ENCODE assay signal across 11 cellular contexts in genomic region chr5:1537166-1538154, GRCh38. TPM values are rescaled to one million over a fixed set of nuclear protein-coding genes. Genes with fewer than 3 reads are reported as not detected.
A peak's percentile ranks its signal among the peaks of the same experiment; 100 is the strongest.
DNase-seq lines count a peak whose midpoint lies in the region; ATAC-seq and TF ChIP-seq lines count a peak whose summit lies in the region.
"Had no signal": no experiment of that assay in that cellular context is flagged by ENCODE, and none has a peak within 500 bp of the region (broad histone marks: within the 10 kb centered on the region; RNA-seq: fewer than 3 reads in every experiment).

No MANE protein-coding gene starts in this region.

- peak overlapping the region in 4 of 5 donors; percentile 45 to 62 (median 55) for H3K4me3 ChIP-seq in subcutaneous abdominal adipose tissue (ENCODE audit: low read depth in 1 of 5, low read length in 5 of 5)
- H3K4me3 ChIP-seq: GM23338 had no signal

- no peaks in the 10 kb centered on the region for H3K36me3 Mint-ChIP-seq in activated CD4-positive, alpha-beta T cell treated with anti-CD3 and anti-CD28 coated beads, Interleukin-2, amount 10 ng/mL, durations not matched to agents 7 days and 5 days (ENCODE audit: low read depth)
- H3K36me3 Mint-ChIP-seq in activated B cell treated with CpG ODN at 0.5 μM for 24 hours (ENCODE audit: low read depth): no peaks in the 10 kb centered on the region

- no peak for DNase-seq in activated CD4-positive, alpha-beta T cell treated with anti-CD3 and anti-CD28 coated beads, Interleukin-2, amount 10 ng/mL, durations not matched to agents 7 days and 5 days
- DNase-seq in activated CD4-positive, alpha-beta T cell treated with anti-CD3 and anti-CD28 coated beads, Interleukin-2, amount 50 U/mL, for 48 hours: no peak
- DNase-seq in activated B cell treated with CpG ODN at 0.5 μM for 24 hours (peak; percentile 13), islet precursor cell (peak; percentile 35), NCI-H1105 (lab: John Stamatoyannopoulos, UW) (no peak)
- DNase-seq: cortex of kidney, NCI-H510A treated with DMSO at 0.1 percent for 48 hours had no signal

- peaks cover 3% of the 10 kb centered on the region for H3K9me3 Mint-ChIP-seq in activated CD4-positive, alpha-beta T cell treated with anti-CD3 and anti-CD28 coated beads, Interleukin-2, amount 10 ng/mL, durations not matched to agents 7 days and 5 days
- H3K9me3 Mint-ChIP-seq in activated B cell treated with CpG ODN at 0.5 μM for 24 hours: no peaks in the 10 kb centered on the region

- peak overlapping the region; percentile 67 for H3K4me3 Mint-ChIP-seq in activated CD4-positive, alpha-beta T cell treated with anti-CD3 and anti-CD28 coated beads, Interleukin-2, amount 10 ng/mL, durations not matched to agents 7 days and 5 days
- peak overlapping the region; percentile 63 for H3K4me3 Mint-ChIP-seq in activated B cell treated with CpG ODN at 0.5 μM for 24 hours
- H3K4me3 Mint-ChIP-seq: GM23338 had no signal

- H3K27me3 ChIP-seq in subcutaneous abdominal adipose tissue (ENCODE audit: control insufficient read depth in 5 of 5, insufficient read depth in 4 of 5, low read length in 5 of 5): peaks cover 0 to 3% (median 0%) of the 10 kb centered on the region in 5 donors

- H3K4me1 ChIP-seq in subcutaneous abdominal adipose tissue (ENCODE audit: control insufficient read depth in 5 of 5, insufficient read depth in 5 of 5, low read length in 5 of 5): peaks cover 2 to 13% (median 4%) of the 10 kb centered on the region in 5 donors

- ATAC-seq in activated B cell treated with CpG ODN at 0.5 μM for 24 hours (ENCODE audit: low read depth): no peak
- no peak for ATAC-seq in GM18511 (IDR thresholded peaks at IDR 0.05; ENCODE audit: unreplicated experiment)
- no peak for ATAC-seq in GM19351 (IDR thresholded peaks at IDR 0.05; ENCODE audit: unreplicated experiment)
- ATAC-seq: GM23338 had no signal

- H3K9ac ChIP-seq in subcutaneous abdominal adipose tissue (ENCODE audit: low read length in 5 of 5): peak overlapping the region in 4 of 5 donors; percentile 38 to 65 (median 61)

- H3K9me3 ChIP-seq in subcutaneous abdominal adipose tissue (ENCODE audit: control insufficient read depth in 5 of 5, low read length in 5 of 5): no peaks in the 10 kb centered on the region

- H3K27ac Mint-ChIP-seq in activated CD4-positive, alpha-beta T cell treated with anti-CD3 and anti-CD28 coated beads, Interleukin-2, amount 10 ng/mL, durations not matched to agents 7 days and 5 days: peak overlapping the region; percentile 91
- peak overlapping the region; percentile 93 for H3K27ac Mint-ChIP-seq in activated B cell treated with CpG ODN at 0.5 μM for 24 hours
- H3K27ac Mint-ChIP-seq: GM23338 had no signal

- TF ChIP-seq CTCF in activated B cell treated with CpG ODN at 0.5 μM for 24 hours (IDR thresholded peaks at IDR 0.05): no peak

- no peaks in the 10 kb centered on the region for H3K36me3 ChIP-seq in subcutaneous abdominal adipose tissue (ENCODE audit: control insufficient read depth in 5 of 5, insufficient read depth in 5 of 5, low read length in 5 of 5)

- H3K4me1 Mint-ChIP-seq in activated CD4-positive, alpha-beta T cell treated with anti-CD3 and anti-CD28 coated beads, Interleukin-2, amount 10 ng/mL, durations not matched to agents 7 days and 5 days: peaks cover 25% of the 10 kb centered on the region
- H3K4me1 Mint-ChIP-seq in activated B cell treated with CpG ODN at 0.5 μM for 24 hours: peaks cover 37% of the 10 kb centered on the region
- H3K4me1 Mint-ChIP-seq: GM23338 had no signal

- CTCF ChIA-PET in activated CD4-positive, alpha-beta T cell treated with anti-CD3 and anti-CD28 coated beads, Interleukin-2, amount 10 ng/mL, durations not matched to agents 7 days and 5 days (lab: Charles Lee): interaction anchor here (0.6 to 1.3 kb wide), 3 partner anchors 18 to 85 kb away, joined by 3 to 4 read pairs (median 3); no protein-coding TSS in a partner anchor
- CTCF ChIA-PET in activated B cell treated with CpG ODN at 0.5 μM for 24 hours (lab: Charles Lee): interaction anchor here (1.1 to 2.7 kb wide), 2 partner anchors 13 to 370 kb away, joined by 3 to 8 read pairs; partner anchors contain the start of gene LPCAT1

- H3K27me3 Mint-ChIP-seq in activated CD4-positive, alpha-beta T cell treated with anti-CD3 and anti-CD28 coated beads, Interleukin-2, amount 10 ng/mL, durations not matched to agents 7 days and 5 days: peaks cover 15% of the 10 kb centered on the region
- no peaks in the 10 kb centered on the region for H3K27me3 Mint-ChIP-seq in activated B cell treated with CpG ODN at 0.5 μM for 24 hours

- H3K27ac ChIP-seq in subcutaneous abdominal adipose tissue (ENCODE audit: low read depth, low read length): no peak overlapping the region

- POLR2A ChIA-PET in activated CD4-positive, alpha-beta T cell treated with anti-CD3 and anti-CD28 coated beads, Interleukin-2, amount 10 ng/mL, durations not matched to agents 7 days and 5 days (lab: Charles Lee): no interaction called here
- POLR2A ChIA-PET in activated B cell treated with CpG ODN at 0.5 μM for 24 hours (lab: Charles Lee): interaction anchor here (0.6 to 4.9 kb wide), 14 partner anchors 14 to 530 kb away, joined by 3 to 65 read pairs (median 6); partner anchors contain the start of gene LPCAT1

- intact Hi-C loops in activated B cell treated with CpG ODN at 0.5 μM for 24 hours (cut with micrococcal nuclease): loop anchor here (2.0 to 5.0 kb wide), 2 partner anchors 57 to 105 kb away; no protein-coding TSS in a partner anchor

RNA-seq across cellular contexts. Expression of gene LPCAT1, which starts 13.7 kb away (rescaled TPM):
- total RNA-seq in activated CD4-positive, alpha-beta T cell treated with anti-CD3 and anti-CD28 coated beads, Interleukin-2, amount 10 ng/mL, durations not matched to agents 7 days and 5 days: 10 to 100 TPM; 69.5 to 77.0 TPM
- 246 and 269 TPM in 2 replicates for total RNA-seq in activated B cell treated with CpG ODN at 0.5 μM for 24 hours

Comparison
In these comparisons a context has a peak if more than half of its experiments do, and no peak if none do; other contexts are left out.
1. DNase-seq: peak in activated B cell treated with CpG ODN at 0.5 μM for 24 hours (single experiment) and islet precursor cell (single experiment); none in activated CD4-positive, alpha-beta T cell treated with anti-CD3 and anti-CD28 coated beads, Interleukin-2, amount 10 ng/mL, durations not matched to agents 7 days and 5 days (single experiment), activated CD4-positive, alpha-beta T cell treated with anti-CD3 and anti-CD28 coated beads, Interleukin-2, amount 50 U/mL, for 48 hours (0 of 2) and NCI-H1105 (single experiment).